ENCODE assay signal across 8 cellular contexts in the genomic region with DNA sequence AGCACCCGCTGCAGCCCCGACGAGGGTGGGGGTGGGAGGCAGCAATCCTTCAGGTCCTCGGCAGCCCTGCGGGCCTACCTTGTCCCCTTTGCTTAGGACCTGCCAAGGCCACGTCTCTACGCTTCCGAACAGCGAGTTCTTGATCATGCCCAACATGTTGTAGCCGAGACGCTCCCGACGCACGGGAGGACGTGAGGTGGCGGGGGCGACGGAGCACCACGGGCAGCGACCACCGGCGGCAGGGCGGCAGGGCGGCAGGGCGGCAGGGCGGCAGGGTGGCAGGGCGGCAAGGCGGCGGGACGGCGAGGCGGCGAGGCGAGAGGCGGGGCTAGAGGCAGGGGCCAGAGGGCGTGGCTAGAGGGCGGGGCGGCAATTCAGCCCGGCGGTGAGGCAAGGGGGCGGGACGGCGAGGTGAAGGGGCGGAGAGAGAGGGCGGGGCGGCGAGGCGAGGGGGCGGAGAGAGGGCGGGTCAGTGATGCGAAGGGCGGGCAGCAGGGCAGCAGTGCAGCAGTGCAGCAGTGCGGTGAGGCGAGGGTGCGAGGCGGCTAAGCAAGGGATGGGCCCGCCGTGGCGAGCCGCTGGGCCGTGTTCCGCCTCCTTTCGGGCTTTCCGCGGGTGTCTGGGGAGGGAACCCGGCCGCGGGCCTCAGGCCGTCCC. TPM values are rescaled to one million over a fixed set of nuclear protein-coding genes. Genes with fewer than 3 reads are reported as not detected.
DNase-seq lines count a peak whose midpoint lies in the region; ATAC-seq and TF ChIP-seq lines count a peak whose summit lies in the region.

A gene with protein sequence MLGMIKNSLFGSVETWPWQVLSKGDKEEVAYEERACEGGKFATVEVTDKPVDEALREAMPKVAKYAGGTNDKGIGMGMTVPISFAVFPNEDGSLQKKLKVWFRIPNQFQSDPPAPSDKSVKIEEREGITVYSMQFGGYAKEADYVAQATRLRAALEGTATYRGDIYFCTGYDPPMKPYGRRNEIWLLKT (minus strand): TSS at position 307 of the 657 bp plus-strand sequence. CDS start 151 bp downstream, at position 156.

- CTCF ChIA-PET in activated CD4-positive, alpha-beta memory T cell treated with anti-CD3 and anti-CD28 coated beads, Interleukin-2, amount 10 ng/mL, durations not matched to agents 7 days and 5 days (lab: Charles Lee): interaction anchor here (1.0 kb wide), 1 partner anchor 213 kb away, joined by 3 read pairs; no protein-coding TSS in a partner anchor

- H3K4me1 Mint-ChIP-seq in activated CD4-positive, alpha-beta memory T cell treated with anti-CD3 and anti-CD28 coated beads, Interleukin-2, amount 10 ng/mL, durations not matched to agents 7 days and 5 days: peaks cover 23% of the 10 kb centered on the region

- peak; percentile 96 for DNase-seq in BE2C
- DNase-seq in NCI-H748 treated with DMSO at 0.1 percent for 48 hours (lab: John Stamatoyannopoulos, UW): peak; percentile 48
- peak; percentile 95 for DNase-seq in activated CD4-positive, alpha-beta memory T cell treated with anti-CD3 and anti-CD28 coated beads, Interleukin-2, amount 10 ng/mL, durations not matched to agents 7 days and 5 days
- peak; percentile 96 for DNase-seq in dermis blood vessel endothelial cell
- DNase-seq in stimulated activated CD4-positive, alpha-beta T cell treated with anti-CD3 and anti-CD28 coated beads, Interleukin-4, amount 100 ng/mL, for 1 hour: peak; percentile 98

- H3K27me3 ChIP-seq in BE2C (peaks cover 17% of the 10 kb centered on the region), liver (ENCODE audit: control insufficient read depth in 4 of 4, insufficient read depth in 4 of 4, low read length in 3 of 4) (no peaks in the 10 kb centered on the region)

- no peak for TF ChIP-seq RAD21 in liver (IDR thresholded peaks at IDR 0.05)

- H3K4me3 Mint-ChIP-seq in activated CD4-positive, alpha-beta memory T cell treated with anti-CD3 and anti-CD28 coated beads, Interleukin-2, amount 10 ng/mL, durations not matched to agents 7 days and 5 days: peak within 1 kb of the TSS; percentile 95

- H3K27ac ChIP-seq in liver (ENCODE audit: low read depth in 1 of 2, low read length in 2 of 2): peak within 1 kb of the TSS; percentile 76 to 86

- H3K36me3 ChIP-seq in BE2C (no peaks in the 10 kb centered on the region), liver (ENCODE audit: control insufficient read depth in 4 of 4, insufficient read depth in 3 of 4, low read depth in 1 of 4, low read length in 3 of 4) (no peaks in the 10 kb centered on the region)

- WGBS in liver: under 1% methylated on average over 69 of the region's 69 CpGs

- no peaks in the 10 kb centered on the region for H3K9me3 ChIP-seq in BE2C
- H3K9me3 ChIP-seq in liver (ENCODE audit: control insufficient read depth in 4 of 4, low read length in 3 of 4): no peaks in the 10 kb centered on the region

- H3K9ac ChIP-seq in liver (ENCODE audit: low read depth in 1 of 2, low read length in 2 of 2): peak within 1 kb of the TSS; percentile 78 to 81

- no peaks in the 10 kb centered on the region for H3K36me3 Mint-ChIP-seq in activated CD4-positive, alpha-beta memory T cell treated with anti-CD3 and anti-CD28 coated beads, Interleukin-2, amount 10 ng/mL, durations not matched to agents 7 days and 5 days (ENCODE audit: low read depth)

- no peaks in the 10 kb centered on the region for H3K9me3 Mint-ChIP-seq in activated CD4-positive, alpha-beta memory T cell treated with anti-CD3 and anti-CD28 coated beads, Interleukin-2, amount 10 ng/mL, durations not matched to agents 7 days and 5 days

- H3K4me3 ChIP-seq in BE2C (ENCODE audit: low read depth, low read length) (peak within 1 kb of the TSS; percentile 63), liver (ENCODE audit: low read depth in 1 of 3, low read length in 3 of 3) (peak within 1 kb of the TSS; percentile 79 to 88 (median 85))

- peaks cover 28% of the 10 kb centered on the region for H3K27me3 Mint-ChIP-seq in activated CD4-positive, alpha-beta memory T cell treated with anti-CD3 and anti-CD28 coated beads, Interleukin-2, amount 10 ng/mL, durations not matched to agents 7 days and 5 days

- POLR2A ChIA-PET in activated CD4-positive, alpha-beta memory T cell treated with anti-CD3 and anti-CD28 coated beads, Interleukin-2, amount 10 ng/mL, durations not matched to agents 7 days and 5 days (lab: Charles Lee): no interaction called here

- peak; percentile 70 for ATAC-seq in GM19438 (IDR thresholded peaks at IDR 0.05; ENCODE audit: low read depth, unreplicated experiment)
- ATAC-seq in HG03565 (IDR thresholded peaks at IDR 0.05; ENCODE audit: unreplicated experiment): peak; percentile 59

- peak within 1 kb of the TSS; percentile 77 for H3K27ac Mint-ChIP-seq in activated CD4-positive, alpha-beta memory T cell treated with anti-CD3 and anti-CD28 coated beads, Interleukin-2, amount 10 ng/mL, durations not matched to agents 7 days and 5 days

- no peak for TF ChIP-seq CTCF in BE2C (IDR thresholded peaks at IDR 0.05; ENCODE audit: low read depth, low read length)
- no peak for TF ChIP-seq CTCF in liver (IDR thresholded peaks at IDR 0.05; ENCODE audit: low read depth, low read length, missing input control)

- H3K4me1 ChIP-seq in BE2C (0 out of 2 replicates have a peak, but pooled peaks cover 3% of the 10 kb centered on the region), liver (ENCODE audit: control insufficient read depth in 4 of 4, insufficient read depth in 4 of 4, low read length in 3 of 4) (peaks cover 11 to 62% (median 40%) of the 10 kb centered on the region in 4 donors)

TF ChIP-seq in liver, 16 proteins besides CTCF, POLR2A, EP300 and RAD21:
- TF ChIP-seq YY1 (IDR thresholded peaks at IDR 0.05) (no peak), TAF1 (conservative IDR thresholded peaks at IDR 0.05) (no peak), GABPA (IDR thresholded peaks at IDR 0.05 in 1 of 2, conservative IDR thresholded peaks at IDR 0.05 in 1 of 2) (no peak), HNF4G (IDR thresholded peaks at IDR 0.05) (no peak), SP1 (IDR thresholded peaks at IDR 0.05) (peak; percentile 36), JUND (IDR thresholded peaks at IDR 0.05) (no peak), HNF4A (conservative IDR thresholded peaks at IDR 0.05) (no peak), FOXA1 (IDR thresholded peaks at IDR 0.05) (no peak)
- TF ChIP-seq, protein P1, sequence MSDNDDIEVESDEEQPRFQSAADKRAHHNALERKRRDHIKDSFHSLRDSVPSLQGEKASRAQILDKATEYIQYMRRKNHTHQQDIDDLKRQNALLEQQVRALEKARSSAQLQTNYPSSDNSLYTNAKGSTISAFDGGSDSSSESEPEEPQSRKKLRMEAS (IDR thresholded peaks at IDR 0.05): no peak
- TF ChIP-seq, protein P2, sequence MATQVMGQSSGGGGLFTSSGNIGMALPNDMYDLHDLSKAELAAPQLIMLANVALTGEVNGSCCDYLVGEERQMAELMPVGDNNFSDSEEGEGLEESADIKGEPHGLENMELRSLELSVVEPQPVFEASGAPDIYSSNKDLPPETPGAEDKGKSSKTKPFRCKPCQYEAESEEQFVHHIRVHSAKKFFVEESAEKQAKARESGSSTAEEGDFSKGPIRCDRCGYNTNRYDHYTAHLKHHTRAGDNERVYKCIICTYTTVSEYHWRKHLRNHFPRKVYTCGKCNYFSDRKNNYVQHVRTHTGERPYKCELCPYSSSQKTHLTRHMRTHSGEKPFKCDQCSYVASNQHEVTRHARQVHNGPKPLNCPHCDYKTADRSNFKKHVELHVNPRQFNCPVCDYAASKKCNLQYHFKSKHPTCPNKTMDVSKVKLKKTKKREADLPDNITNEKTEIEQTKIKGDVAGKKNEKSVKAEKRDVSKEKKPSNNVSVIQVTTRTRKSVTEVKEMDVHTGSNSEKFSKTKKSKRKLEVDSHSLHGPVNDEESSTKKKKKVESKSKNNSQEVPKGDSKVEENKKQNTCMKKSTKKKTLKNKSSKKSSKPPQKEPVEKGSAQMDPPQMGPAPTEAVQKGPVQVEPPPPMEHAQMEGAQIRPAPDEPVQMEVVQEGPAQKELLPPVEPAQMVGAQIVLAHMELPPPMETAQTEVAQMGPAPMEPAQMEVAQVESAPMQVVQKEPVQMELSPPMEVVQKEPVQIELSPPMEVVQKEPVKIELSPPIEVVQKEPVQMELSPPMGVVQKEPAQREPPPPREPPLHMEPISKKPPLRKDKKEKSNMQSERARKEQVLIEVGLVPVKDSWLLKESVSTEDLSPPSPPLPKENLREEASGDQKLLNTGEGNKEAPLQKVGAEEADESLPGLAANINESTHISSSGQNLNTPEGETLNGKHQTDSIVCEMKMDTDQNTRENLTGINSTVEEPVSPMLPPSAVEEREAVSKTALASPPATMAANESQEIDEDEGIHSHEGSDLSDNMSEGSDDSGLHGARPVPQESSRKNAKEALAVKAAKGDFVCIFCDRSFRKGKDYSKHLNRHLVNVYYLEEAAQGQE (IDR thresholded peaks at IDR 0.05): peak; percentile 65

RNA-seq across cellular contexts. Expression of the gene that starts here (rescaled TPM):
- 1.4 TPM for polyA plus RNA-seq in BE2C (2012; ENCODE audit: insufficient read depth, insufficient read length, low read depth)
- total RNA-seq in activated CD4-positive, alpha-beta memory T cell treated with anti-CD3 and anti-CD28 coated beads, Interleukin-2, amount 10 ng/mL, durations not matched to agents 7 days and 5 days: 10 to 100 TPM; 11.1 to 12.5 TPM
- total RNA-seq in dermis blood vessel endothelial cell (23.3 and 34.7 TPM in 2 replicates), liver (10 to 100 TPM; 27.7 to 33.6 TPM)
- 10 to 100 TPM; 66.9 to 70.0 TPM for polyA plus RNA-seq in liver

Comparison
In these comparisons a context has a peak if more than half of its experiments do, and no peak if none do; other contexts are left out.
1. Peak in every context shown above with its lines: DNase-seq, ATAC-seq, H3K4me3 ChIP-seq and H3K27ac ChIP-seq.
2. DNase-seq: peak in every context shown above with its lines; median percentile 98 in stimulated activated CD4-positive, alpha-beta T cell treated with anti-CD3 and anti-CD28 coated beads, Interleukin-4, amount 100 ng/mL, for 1 hour; 96 in BE2C; 96 in dermis blood vessel endothelial cell; 95 in activated CD4-positive, alpha-beta memory T cell treated with anti-CD3 and anti-CD28 coated beads, Interleukin-2, amount 10 ng/mL, durations not matched to agents 7 days and 5 days; 48 in NCI-H748 treated with DMSO at 0.1 percent for 48 hours.